1 cellular context compared by ENCODE assay signal in the genomic region with DNA sequence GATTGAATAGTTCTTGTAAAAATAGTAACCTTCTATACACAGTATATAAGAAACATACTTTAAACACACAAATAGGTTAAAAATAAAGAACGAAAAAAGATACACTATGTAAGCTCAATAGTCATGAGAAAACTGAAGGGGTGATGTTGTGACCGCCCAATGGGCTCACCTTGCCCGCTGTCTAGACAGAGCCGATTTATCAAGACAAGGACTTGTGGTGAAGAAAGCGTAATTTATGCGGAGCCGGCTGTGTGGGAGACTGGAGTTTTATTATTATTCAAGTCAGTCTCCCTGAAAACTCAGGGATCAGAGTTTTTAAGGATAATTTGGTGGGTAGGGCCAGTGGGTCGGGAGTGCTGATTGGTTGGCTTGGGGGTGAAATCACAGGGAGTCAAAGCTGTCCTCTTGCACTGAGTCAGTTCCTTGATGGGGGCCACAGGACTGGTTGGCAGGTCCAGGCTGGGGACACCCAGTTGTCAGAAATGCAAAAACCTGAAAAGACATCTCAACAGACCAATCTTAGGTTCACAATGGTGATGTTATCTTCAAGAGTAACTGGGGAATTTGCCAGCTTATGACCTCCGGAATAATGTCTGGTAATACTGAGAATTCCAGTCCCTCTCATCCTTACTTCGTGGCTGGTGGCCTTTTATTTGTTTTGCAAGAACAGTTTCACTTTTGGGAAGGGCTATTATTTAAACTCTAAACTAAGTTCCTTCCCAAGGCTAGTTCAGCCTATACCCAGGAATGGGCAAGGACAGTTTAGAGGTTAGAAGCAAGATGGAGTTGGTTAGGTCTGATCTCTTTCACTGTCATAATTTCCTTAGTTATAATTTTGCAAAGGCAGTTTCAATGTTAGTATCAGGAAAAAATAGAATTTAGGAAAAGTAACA.
TF ChIP-seq lines count a peak whose summit lies in the region.

No MANE protein-coding gene starts in this region.

TF ChIP-seq in SK-N-SH treated with all-trans-retinoic acid at 6 μM for 48 hours, 23 proteins besides CTCF, POLR2A, EP300 and RAD21 (continued from another document):
- TF ChIP-seq, protein P1, sequence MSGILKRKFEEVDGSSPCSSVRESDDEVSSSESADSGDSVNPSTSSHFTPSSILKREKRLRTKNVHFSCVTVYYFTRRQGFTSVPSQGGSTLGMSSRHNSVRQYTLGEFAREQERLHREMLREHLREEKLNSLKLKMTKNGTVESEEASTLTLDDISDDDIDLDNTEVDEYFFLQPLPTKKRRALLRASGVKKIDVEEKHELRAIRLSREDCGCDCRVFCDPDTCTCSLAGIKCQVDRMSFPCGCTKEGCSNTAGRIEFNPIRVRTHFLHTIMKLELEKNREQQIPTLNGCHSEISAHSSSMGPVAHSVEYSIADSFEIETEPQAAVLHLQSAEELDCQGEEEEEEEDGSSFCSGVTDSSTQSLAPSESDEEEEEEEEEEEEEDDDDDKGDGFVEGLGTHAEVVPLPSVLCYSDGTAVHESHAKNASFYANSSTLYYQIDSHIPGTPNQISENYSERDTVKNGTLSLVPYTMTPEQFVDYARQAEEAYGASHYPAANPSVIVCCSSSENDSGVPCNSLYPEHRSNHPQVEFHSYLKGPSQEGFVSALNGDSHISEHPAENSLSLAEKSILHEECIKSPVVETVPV (CRISPR knock-in tag; IDR thresholded peaks at IDR 0.05) = no peak
- TF ChIP-seq SNAI2 (CRISPR knock-in tag; IDR thresholded peaks at IDR 0.05) = peak; percentile 78; the same call in 1 of the 2 replicates
- TF ChIP-seq CSDC2 (CRISPR knock-in tag; IDR thresholded peaks at IDR 0.05) = 0 out of 2 replicates have a peak, but pooled peaks have one; percentile 55
- TF ChIP-seq GLIS3 (CRISPR knock-in tag; IDR thresholded peaks at IDR 0.05) = no peak
- TF ChIP-seq ISL1 (CRISPR knock-in tag; IDR thresholded peaks at IDR 0.05) = peak; percentile 29; the same call in 1 of the 2 replicates
- no peak for TF ChIP-seq PPARA (CRISPR knock-in tag; IDR thresholded peaks at IDR 0.05; ENCODE audit: borderline replicate concordance)
- TF ChIP-seq, protein P2, sequence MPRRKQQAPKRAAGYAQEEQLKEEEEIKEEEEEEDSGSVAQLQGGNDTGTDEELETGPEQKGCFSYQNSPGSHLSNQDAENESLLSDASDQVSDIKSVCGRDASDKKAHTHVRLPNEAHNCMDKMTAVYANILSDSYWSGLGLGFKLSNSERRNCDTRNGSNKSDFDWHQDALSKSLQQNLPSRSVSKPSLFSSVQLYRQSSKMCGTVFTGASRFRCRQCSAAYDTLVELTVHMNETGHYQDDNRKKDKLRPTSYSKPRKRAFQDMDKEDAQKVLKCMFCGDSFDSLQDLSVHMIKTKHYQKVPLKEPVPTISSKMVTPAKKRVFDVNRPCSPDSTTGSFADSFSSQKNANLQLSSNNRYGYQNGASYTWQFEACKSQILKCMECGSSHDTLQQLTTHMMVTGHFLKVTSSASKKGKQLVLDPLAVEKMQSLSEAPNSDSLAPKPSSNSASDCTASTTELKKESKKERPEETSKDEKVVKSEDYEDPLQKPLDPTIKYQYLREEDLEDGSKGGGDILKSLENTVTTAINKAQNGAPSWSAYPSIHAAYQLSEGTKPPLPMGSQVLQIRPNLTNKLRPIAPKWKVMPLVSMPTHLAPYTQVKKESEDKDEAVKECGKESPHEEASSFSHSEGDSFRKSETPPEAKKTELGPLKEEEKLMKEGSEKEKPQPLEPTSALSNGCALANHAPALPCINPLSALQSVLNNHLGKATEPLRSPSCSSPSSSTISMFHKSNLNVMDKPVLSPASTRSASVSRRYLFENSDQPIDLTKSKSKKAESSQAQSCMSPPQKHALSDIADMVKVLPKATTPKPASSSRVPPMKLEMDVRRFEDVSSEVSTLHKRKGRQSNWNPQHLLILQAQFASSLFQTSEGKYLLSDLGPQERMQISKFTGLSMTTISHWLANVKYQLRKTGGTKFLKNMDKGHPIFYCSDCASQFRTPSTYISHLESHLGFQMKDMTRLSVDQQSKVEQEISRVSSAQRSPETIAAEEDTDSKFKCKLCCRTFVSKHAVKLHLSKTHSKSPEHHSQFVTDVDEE (CRISPR knock-in tag; IDR thresholded peaks at IDR 0.05) = no peak
- no peak for TF ChIP-seq ZFP30 (CRISPR knock-in tag; IDR thresholded peaks at IDR 0.05)
